Comparison of ENCODE assay signal across 13 cellular contexts in the genomic region with DNA sequence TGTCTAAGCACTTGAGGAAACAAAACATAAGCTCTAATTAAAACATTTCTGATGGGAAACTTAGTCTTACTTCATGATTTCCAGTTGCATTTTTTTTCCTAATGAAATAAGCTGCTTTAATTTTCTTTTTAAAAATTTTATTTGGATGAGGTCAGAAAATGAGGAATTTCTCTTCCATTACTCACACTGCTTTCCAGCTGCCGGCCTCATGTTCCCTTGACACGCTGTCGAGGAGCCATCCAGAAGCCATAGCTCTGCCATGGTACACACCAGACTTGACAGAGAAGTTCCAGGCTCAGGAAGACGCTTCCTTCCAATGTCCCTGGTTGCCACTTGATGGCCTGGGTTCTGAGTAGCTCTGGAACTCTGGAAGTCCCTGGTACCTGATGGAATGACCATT. TPM values are rescaled to one million over a fixed set of nuclear protein-coding genes. Genes with fewer than 3 reads are reported as not detected.
DNase-seq lines count a peak whose midpoint lies in the region; ATAC-seq and TF ChIP-seq lines count a peak whose summit lies in the region.
"Had no signal": no experiment of that assay in that cellular context is flagged by ENCODE, and none has a peak within 500 bp of the region (broad histone marks: within the 10 kb centered on the region; RNA-seq: fewer than 3 reads in every experiment).

No MANE protein-coding gene starts in this region.

- ATAC-seq in natural killer cell treated with Interleukin-12 subunit alpha and Interleukin-12 subunit beta and Interleukin-15 and Interleukin-18, amount 100 ng/mL, for 72 hours = no peak
- no peak for ATAC-seq in GM18520 (IDR thresholded peaks at IDR 0.05; ENCODE audit: unreplicated experiment)

- H3K36me3 ChIP-seq in BJ (ENCODE audit: control insufficient read depth, insufficient read depth, low read length) (no peaks in the 10 kb centered on the region), Loucy (ENCODE audit: insufficient read depth, low read length) (no peaks in the 10 kb centered on the region), BE2C (no peaks in the 10 kb centered on the region)

- H3K27ac Mint-ChIP-seq in natural killer cell treated with Interleukin-12 subunit alpha and Interleukin-12 subunit beta and Interleukin-15 and Interleukin-18, amount 100 ng/mL, for 72 hours = peak overlapping the region; percentile 99 to 100

- peak overlapping the region in 1 of 2 donors; percentile 37 for H3K27ac ChIP-seq in coronary artery
- H3K27ac ChIP-seq: testis had no signal

- H3K4me3 Mint-ChIP-seq in natural killer cell treated with Interleukin-12 subunit alpha and Interleukin-12 subunit beta and Interleukin-15 and Interleukin-18, amount 100 ng/mL, for 72 hours = peak overlapping the region; percentile 98

- no peaks in the 10 kb centered on the region; the same call in 1 of the 2 replicates for H3K79me2 ChIP-seq in Loucy (ENCODE audit: insufficient read depth, low read length)

- H3K27me3 Mint-ChIP-seq in natural killer cell treated with Interleukin-12 subunit alpha and Interleukin-12 subunit beta and Interleukin-15 and Interleukin-18, amount 100 ng/mL, for 72 hours = no peaks in the 10 kb centered on the region

- H3F3A ChIP-seq in Loucy (ENCODE audit: low read depth) = no peaks in the 10 kb centered on the region

- H3K4me2 ChIP-seq in Loucy (ENCODE audit: low read depth, low read length, poor library complexity, severe bottlenecking) = peak overlapping the region; percentile 92
- H3K4me2 ChIP-seq: smooth muscle cell had no signal

- no peaks in the 10 kb centered on the region for H3K36me3 Mint-ChIP-seq in natural killer cell treated with Interleukin-12 subunit alpha and Interleukin-12 subunit beta and Interleukin-15 and Interleukin-18, amount 100 ng/mL, for 72 hours

- H3K9me3 ChIP-seq in Loucy (ENCODE audit: insufficient read depth, low read depth, low read length) (no peaks in the 10 kb centered on the region), BE2C (no peaks in the 10 kb centered on the region)
- H3K9me3 ChIP-seq: testis had no signal

- peak overlapping the region; percentile 77 for H3K9ac ChIP-seq in Loucy (ENCODE audit: low read depth, low read length, poor library complexity, severe bottlenecking)

- no peaks in the 10 kb centered on the region for H4K20me1 ChIP-seq in Loucy (ENCODE audit: insufficient read depth, low read length, poor library complexity, severe bottlenecking)

- peak; percentile 74 for DNase-seq in BJ (ENCODE audit: low read depth)
- DNase-seq in coronary artery (ENCODE audit: low spot score) = no peak
- DNase-seq in natural killer cell treated with Interleukin-12 subunit alpha and Interleukin-12 subunit beta and Interleukin-15 and Interleukin-18, amount 100 ng/mL, for 72 hours (ENCODE audit: low spot score) = no peak
- no peak for DNase-seq in nucleus accumbens (lab: John Stamatoyannopoulos, UW)
- no peak for DNase-seq in NCI-H1048 (lab: John Stamatoyannopoulos, UW)
- no peak for DNase-seq in BE2C
- DNase-seq: dorsolateral prefrontal cortex, islet precursor cell, NCI-H1417, testis had no signal

- POLR2A ChIA-PET in BJ (lab: Charles Lee) = interaction anchor here (0.6 to 1.0 kb wide), 4 partner anchors 8 to 16 kb away, joined by 3 to 4 read pairs (median 3); a partner anchor contains a TSS

- H3K9me2 ChIP-seq in Loucy (replicated peaks; ENCODE audit: low read depth, low read length) = no peaks in the 10 kb centered on the region

- no peak for TF ChIP-seq CTCF in BJ (IDR thresholded peaks at IDR 0.05; ENCODE audit: insufficient read depth, low read depth, low read length)
- TF ChIP-seq CTCF in Loucy (conservative IDR thresholded peaks at IDR 0.05; ENCODE audit: low read length) = no peak
- no peak for TF ChIP-seq CTCF in coronary artery (IDR thresholded peaks at IDR 0.05)
- TF ChIP-seq CTCF in BE2C (IDR thresholded peaks at IDR 0.05; ENCODE audit: low read depth, low read length) = no peak

- peaks cover 35 to 38% of the 10 kb centered on the region in 2 donors for H3K4me1 Mint-ChIP-seq in natural killer cell treated with Interleukin-12 subunit alpha and Interleukin-12 subunit beta and Interleukin-15 and Interleukin-18, amount 100 ng/mL, for 72 hours (ENCODE audit: low read depth in 2 of 2)

- peaks cover 4% of the 10 kb centered on the region for H3K9me3 Mint-ChIP-seq in natural killer cell treated with Interleukin-12 subunit alpha and Interleukin-12 subunit beta and Interleukin-15 and Interleukin-18, amount 100 ng/mL, for 72 hours

- H3K27me3 ChIP-seq in BJ (ENCODE audit: control insufficient read depth, insufficient read depth, low read length) (no peaks in the 10 kb centered on the region), Loucy (ENCODE audit: insufficient read depth, low read length, poor library complexity, severe bottlenecking) (no peaks in the 10 kb centered on the region), BE2C (no peaks in the 10 kb centered on the region)
- H3K27me3 ChIP-seq: dorsolateral prefrontal cortex, testis had no signal

- H3K4me3 ChIP-seq in BJ (ENCODE audit: low read depth, low read length) (no peak overlapping the region), Loucy (ENCODE audit: low read length, poor library complexity, severe bottlenecking) (peak overlapping the region; percentile 67), coronary artery (peak overlapping the region; percentile 58), BE2C (ENCODE audit: low read depth, low read length) (no peak overlapping the region)
- H3K4me3 ChIP-seq: smooth muscle cell, testis had no signal

- CTCF ChIA-PET in BJ (lab: Yijun Ruan, JAX) = interaction anchor here (0.6 to 5.5 kb wide), 5 partner anchors 11 to 115 kb away, joined by 3 to 27 read pairs (median 8); a partner anchor contains a TSS

- H2AFZ ChIP-seq in Loucy (ENCODE audit: low read length) = peak overlapping the region; percentile 75

- peaks cover 56% of the 10 kb centered on the region for H3K4me1 ChIP-seq in Loucy (ENCODE audit: insufficient read depth, low read length, poor library complexity, severe bottlenecking)
- no peaks in the 10 kb centered on the region for H3K4me1 ChIP-seq in BE2C

RNA-seq across cellular contexts. Expression of a gene that starts 12.1 kb away (rescaled TPM):
- 23.8 and 24.1 TPM in 2 replicates for polyA plus RNA-seq in BJ (2011; rRNA removed)
- polyA minus RNA-seq in BJ (2011; rRNA and poly(A)+ RNA removed) = 15.0 and 19.3 TPM in 2 replicates
- total RNA-seq in natural killer cell treated with Interleukin-12 subunit alpha and Interleukin-12 subunit beta and Interleukin-15 and Interleukin-18, amount 100 ng/mL, for 72 hours = 10 to 100 TPM; 32.8 to 44.4 TPM
- 42.2 TPM for polyA plus RNA-seq in BE2C (2012; ENCODE audit: insufficient read depth, insufficient read length, low read depth)

Comparison
In these comparisons a context has a peak if more than half of its experiments do, and no peak if none do; other contexts are left out.
1. H3K4me3 ChIP-seq: peak in Loucy (single experiment) and coronary artery (single experiment); none in BJ (single experiment) and BE2C (single experiment).